15 cellular contexts compared by ENCODE assay signal in genomic region chr5:17024686-17025180, GRCh38.
DNase-seq lines count a peak whose midpoint lies in the region; ATAC-seq and TF ChIP-seq lines count a peak whose summit lies in the region.
"Had no signal": no experiment of that assay in that cellular context is flagged by ENCODE, and none has a peak within 500 bp of the region (broad histone marks: within the 10 kb centered on the region; RNA-seq: fewer than 3 reads in every experiment).

No MANE protein-coding gene starts in this region.

- POLR2A ChIA-PET in WTC11 (lab: Charles Lee) = no interaction called here

- peak overlapping the region; percentile 1 for H3K4me2 ChIP-seq in fibroblast of lung (ENCODE audit: extremely low read depth, insufficient read depth, low read length)

- CTCF ChIA-PET in WTC11 (lab: Charles Lee) = no interaction called here

- peak overlapping the region; percentile 80 for H2AFZ ChIP-seq in fibroblast of lung (ENCODE audit: low read length)

- no peaks in the 10 kb centered on the region for H3K27me3 ChIP-seq in RWPE2 (ENCODE audit: insufficient read depth, poor library complexity, severe bottlenecking)
- no peaks in the 10 kb centered on the region for H3K27me3 ChIP-seq in fibroblast of lung (ENCODE audit: control insufficient read depth, insufficient read depth, low read length)
- no peaks in the 10 kb centered on the region for H3K27me3 ChIP-seq in prostate gland (replicated peaks; ENCODE audit: insufficient read depth)
- H3K27me3 ChIP-seq: pancreas had no signal

- no peak overlapping the region for H3K4me3 Mint-ChIP-seq in WTC11
- H3K4me3 Mint-ChIP-seq: activated naive CD8-positive, alpha-beta T cell treated with anti-CD3 and anti-CD28 coated beads, Interleukin-2, amount 50 U/mL, for 24 hours; IgD-negative memory B cell had no signal

- no peaks in the 10 kb centered on the region for H3K4me1 Mint-ChIP-seq in WTC11
- H3K4me1 Mint-ChIP-seq: activated naive CD8-positive, alpha-beta T cell treated with anti-CD3 and anti-CD28 coated beads, Interleukin-2, amount 50 U/mL, for 24 hours; IgD-negative memory B cell had no signal

- H3K36me3 ChIP-seq in RWPE2 (ENCODE audit: low read depth) (no peaks in the 10 kb centered on the region), fibroblast of lung (ENCODE audit: control insufficient read depth, insufficient read depth, low read length) (no peaks in the 10 kb centered on the region), prostate gland (no peaks in the 10 kb centered on the region)
- H3K36me3 ChIP-seq: pancreas had no signal

- TF ChIP-seq CTCF in RWPE2 (IDR thresholded peaks at IDR 0.05; ENCODE audit: poor library complexity, severe bottlenecking) = no peak
- TF ChIP-seq CTCF in fibroblast of lung (conservative IDR thresholded peaks at IDR 0.05 in 1 of 2, IDR thresholded peaks at IDR 0.05 in 1 of 2; ENCODE audit: low read depth in 1 of 2, low read length in 2 of 2) = no peak
- TF ChIP-seq CTCF in prostate gland (IDR thresholded peaks at IDR 0.05) = no peak
- TF ChIP-seq CTCF in WTC11 (IDR thresholded peaks at IDR 0.05) = no peak

- no peaks in the 10 kb centered on the region for H3K36me3 Mint-ChIP-seq in WTC11

- H3K27me3 Mint-ChIP-seq in WTC11 (ENCODE audit: low read depth) = no peaks in the 10 kb centered on the region
- H3K27me3 Mint-ChIP-seq: activated naive CD8-positive, alpha-beta T cell treated with anti-CD3 and anti-CD28 coated beads, Interleukin-2, amount 50 U/mL, for 24 hours; IgD-negative memory B cell had no signal

- H3K79me2 ChIP-seq in fibroblast of lung (ENCODE audit: control insufficient read depth, insufficient read depth, low read length) = no peaks in the 10 kb centered on the region

- TF ChIP-seq POLR2A in prostate gland (IDR thresholded peaks at IDR 0.05) = no peak

- H3K27ac Mint-ChIP-seq in WTC11 = no peak overlapping the region
- H3K27ac Mint-ChIP-seq: activated naive CD8-positive, alpha-beta T cell treated with anti-CD3 and anti-CD28 coated beads, Interleukin-2, amount 50 U/mL, for 24 hours; IgD-negative memory B cell had no signal

- peak; percentile 80 for DNase-seq in H4 (ENCODE audit: low spot score)
- no peak for DNase-seq in RWPE2 (ENCODE audit: low spot score)
- DNase-seq in fibroblast of lung (ENCODE audit: low read depth in 2 of 2) = peak; percentile 53 to 62
- peak; percentile 40 for DNase-seq in prostate gland (ENCODE audit: low spot score)
- DNase-seq in stimulated activated CD4-positive, alpha-beta T cell treated with anti-CD3 and anti-CD28 coated beads, Interleukin-1b, Interleukin-23, amount 100 ng/mL, for 48 hours = no peak
- no peak for DNase-seq in WTC11 (ENCODE audit: low spot score)
- no peak for DNase-seq in inferior parietal cortex (ENCODE audit: extremely low spot score)
- DNase-seq: activated CD8-positive, alpha-beta memory T cell treated with anti-CD3 and anti-CD28 coated beads for 24 hours; activated naive CD8-positive, alpha-beta T cell treated with anti-CD3 and anti-CD28 coated beads, Interleukin-2, amount 50 U/mL, for 24 hours; DMS 273 treated with DMSO at 0.1 percent for 48 hours; NCI-H2171; pancreas; stimulated activated CD4-positive, alpha-beta T cell treated with anti-CD3 and anti-CD28 coated beads, Interleukin-2, amount 100 ng/mL, for 48 hours had no signal

- H3K4me3 ChIP-seq in RWPE2 (ENCODE audit: severe bottlenecking) (no peak overlapping the region), fibroblast of lung (replicated peaks in 1 of 4; ENCODE audit: control extremely low read depth in 1 of 4, insufficient read depth in 1 of 4, low read depth in 3 of 4, low read length in 4 of 4) (no peak overlapping the region), prostate gland (no peak overlapping the region)
- H3K4me3 ChIP-seq: pancreas had no signal

- H3K9me3 ChIP-seq in RWPE2 (ENCODE audit: severe bottlenecking) = no peaks in the 10 kb centered on the region
- H3K9me3 ChIP-seq in fibroblast of lung (ENCODE audit: control insufficient read depth, insufficient read depth, low read depth, low read length) = no peaks in the 10 kb centered on the region
- H3K9me3 ChIP-seq in prostate gland = no peaks in the 10 kb centered on the region
- H3K9me3 ChIP-seq: pancreas had no signal

- ATAC-seq in RWPE2 (ENCODE audit: low read depth) = peak; percentile 66; the same call in 2 of the 3 replicates
- ATAC-seq in WTC11 = no peak; the same call in 1 of the 2 replicates
- ATAC-seq in GM21515 (IDR thresholded peaks at IDR 0.05; ENCODE audit: unreplicated experiment) = no peak
- ATAC-seq: activated naive CD8-positive, alpha-beta T cell treated with anti-CD3 and anti-CD28 coated beads, Interleukin-2, amount 50 U/mL, for 24 hours; pancreas had no signal

- H3K9me3 Mint-ChIP-seq in WTC11 = no peaks in the 10 kb centered on the region

- H4K20me1 ChIP-seq in fibroblast of lung (ENCODE audit: control insufficient read depth, extremely low read depth, insufficient read depth, low read length) = no peaks in the 10 kb centered on the region

- H3K9ac ChIP-seq in fibroblast of lung (ENCODE audit: insufficient read depth, low read length) = no peak overlapping the region

- H3K4me1 ChIP-seq in RWPE2 (ENCODE audit: insufficient read depth, poor library complexity, severe bottlenecking) = peaks cover 5% of the 10 kb centered on the region
- H3K4me1 ChIP-seq in fibroblast of lung (ENCODE audit: control insufficient read depth, extremely low read depth, insufficient read depth, low read length) = peaks cover 5% of the 10 kb centered on the region
- H3K4me1 ChIP-seq in prostate gland (replicated peaks) = no peaks in the 10 kb centered on the region
- H3K4me1 ChIP-seq: pancreas had no signal

- H3K27ac ChIP-seq in RWPE2 (ENCODE audit: poor library complexity, severe bottlenecking) = no peak overlapping the region
- peak overlapping the region; percentile 19 for H3K27ac ChIP-seq in fibroblast of lung (ENCODE audit: insufficient read depth, low read length)
- H3K27ac ChIP-seq in prostate gland = peak overlapping the region in 1 of 2 donors; percentile 53
- H3K27ac ChIP-seq: pancreas had no signal

- intact Hi-C loops in prostate gland (cut with DNase I) = no loop called here

- 13% methylated on average over 6 of the region's 6 CpGs for WGBS in prostate gland

TF ChIP-seq in WTC11, 78 proteins besides CTCF, POLR2A, EP300 and RAD21:
- TF ChIP-seq CBFB (CRISPR knock-in tag; IDR thresholded peaks at IDR 0.05; ENCODE audit: low read depth) = no peak
- TF ChIP-seq EMX1 (CRISPR knock-in tag; IDR thresholded peaks at IDR 0.05) = no peak
- no peak for TF ChIP-seq CDX4 (CRISPR knock-in tag; IDR thresholded peaks at IDR 0.05; ENCODE audit: borderline replicate concordance)
- no peak for TF ChIP-seq TEAD1 (CRISPR knock-in tag; IDR thresholded peaks at IDR 0.05)
- TF ChIP-seq MXD4 (CRISPR knock-in tag; IDR thresholded peaks at IDR 0.05; ENCODE audit: borderline replicate concordance) = no peak
- no peak for TF ChIP-seq SOX15 (CRISPR knock-in tag; IDR thresholded peaks at IDR 0.05)
- TF ChIP-seq JAZF1 (CRISPR knock-in tag; IDR thresholded peaks at IDR 0.05) = no peak
- no peak for TF ChIP-seq NR3C1 (CRISPR knock-in tag; conservative IDR thresholded peaks at IDR 0.05; ENCODE audit: low read depth)
- no peak for TF ChIP-seq ATF2 (CRISPR knock-in tag; IDR thresholded peaks at IDR 0.05; ENCODE audit: borderline replicate concordance, low read depth)

Comparison
In these comparisons a context has a peak if more than half of its experiments do, and no peak if none do; other contexts are left out.
1. DNase-seq: peak in H4 (single experiment), fibroblast of lung (2 of 2) and prostate gland (single experiment); none in RWPE2 (single experiment), stimulated activated CD4-positive, alpha-beta T cell treated with anti-CD3 and anti-CD28 coated beads, Interleukin-1b, Interleukin-23, amount 100 ng/mL, for 48 hours (single experiment), WTC11 (single experiment) and inferior parietal cortex (single experiment).